In the genomic region with DNA sequence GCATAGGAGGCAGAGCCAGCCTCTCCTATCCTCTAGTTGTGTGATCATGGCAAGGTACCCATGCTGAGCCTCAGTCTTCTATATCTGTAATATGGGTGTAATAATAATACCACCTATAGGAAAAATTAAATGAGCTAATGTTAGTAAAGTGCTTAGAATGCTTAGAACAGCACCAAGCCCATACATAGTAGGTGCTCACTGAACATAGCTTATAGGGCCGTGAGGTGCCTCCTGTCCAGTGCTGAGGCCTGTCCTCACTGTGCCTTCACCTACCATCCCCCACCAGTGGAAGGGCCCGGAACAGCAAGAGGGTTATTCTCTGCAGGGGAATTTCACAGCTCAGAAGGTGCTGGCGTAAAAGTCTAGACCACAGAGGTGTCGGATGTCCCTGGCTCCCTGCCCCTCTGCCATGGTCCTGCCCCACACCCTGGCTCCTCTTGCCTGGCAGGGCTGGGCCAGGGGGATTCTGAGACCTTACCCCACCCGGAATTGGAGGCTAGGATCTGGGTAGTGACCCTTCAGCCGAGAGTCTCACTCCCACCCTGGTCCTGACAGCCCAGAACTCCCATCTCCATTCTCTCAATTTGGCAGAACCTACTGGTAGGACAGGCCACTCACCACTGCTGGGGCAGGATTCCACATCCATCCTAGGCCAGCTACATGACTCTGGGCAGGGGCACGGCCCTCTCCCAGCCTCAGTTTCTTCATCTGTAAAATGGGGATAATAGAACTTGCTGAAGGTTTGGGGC, we compare ENCODE assay signal across 1 cellular context.
TF ChIP-seq lines count a peak whose summit lies in the region.

No MANE protein-coding gene starts in this region.

TF ChIP-seq in GM23338, 12 proteins besides CTCF, POLR2A, EP300 and RAD21 (continued from another document):
- no peak for TF ChIP-seq ZNF462 (CRISPR knock-in tag; IDR thresholded peaks at IDR 0.05)
